8 cellular contexts compared by ENCODE assay signal in the genomic region with DNA sequence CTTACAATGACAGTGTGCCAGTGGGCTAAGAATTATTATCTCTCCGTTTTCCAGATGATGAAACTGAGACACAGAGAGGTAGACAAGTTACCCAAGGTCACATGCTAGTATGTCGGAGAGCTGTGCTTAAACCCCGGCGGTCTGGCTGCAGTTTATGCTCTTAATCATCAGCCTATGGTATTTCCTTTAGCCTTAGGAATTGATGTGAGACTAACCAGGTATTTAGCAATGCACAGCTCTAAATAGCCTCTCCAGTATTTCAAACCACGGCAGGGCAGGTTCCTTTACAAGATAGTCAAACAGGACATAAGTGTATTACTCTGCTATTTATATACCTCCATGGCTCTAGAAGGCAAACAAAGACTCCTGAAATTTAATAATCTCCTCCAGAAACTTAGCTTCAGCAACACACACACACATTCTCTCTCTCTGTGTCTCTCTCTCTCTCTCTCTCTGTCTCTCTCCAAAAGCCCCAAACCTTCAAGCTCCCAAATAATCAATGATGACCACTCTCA.
DNase-seq lines count a peak whose midpoint lies in the region; ATAC-seq and TF ChIP-seq lines count a peak whose summit lies in the region.

No MANE protein-coding gene starts in this region.

- H3K27ac ChIP-seq in ACC112 (ENCODE audit: low read depth, low read length) (peak overlapping the region; percentile 46), ascending aorta (no peak overlapping the region)

- peaks cover 29% of the 10 kb centered on the region for H3K4me1 ChIP-seq in ACC112 (ENCODE audit: control insufficient read depth, insufficient read depth, low read length, unreplicated experiment)
- H3K4me1 ChIP-seq in ascending aorta = no peaks in the 10 kb centered on the region

- intact Hi-C loops in ascending aorta (cut with DNase I) = no loop called here

- no peaks in the 10 kb centered on the region; the same call in 1 of the 2 replicates for H3K27me3 Mint-ChIP-seq in HFFc6 (ENCODE audit: insufficient read depth)
- H3K27me3 Mint-ChIP-seq in activated CD8-positive, alpha-beta memory T cell treated with anti-CD3 and anti-CD28 coated beads, Interleukin-2, amount 10 ng/mL, durations not matched to agents 7 days and 5 days = no peaks in the 10 kb centered on the region

- H3K36me3 ChIP-seq in ACC112 (ENCODE audit: insufficient read depth, low read length) (no peaks in the 10 kb centered on the region), ascending aorta (no peaks in the 10 kb centered on the region)

- H3K4me3 Mint-ChIP-seq in HFFc6 = peak overlapping the region; percentile 21
- no peak overlapping the region for H3K4me3 Mint-ChIP-seq in activated CD8-positive, alpha-beta memory T cell treated with anti-CD3 and anti-CD28 coated beads, Interleukin-2, amount 10 ng/mL, durations not matched to agents 7 days and 5 days

- CTCF ChIA-PET in activated CD8-positive, alpha-beta memory T cell treated with anti-CD3 and anti-CD28 coated beads, Interleukin-2, amount 10 ng/mL, durations not matched to agents 7 days and 5 days (lab: Charles Lee) = interaction anchor here (0.7 to 2.7 kb wide), 3 partner anchors 11 to 180 kb away, joined by 4 to 6 read pairs (median 4); no protein-coding TSS in a partner anchor

- H3K79me2 ChIP-seq in ACC112 (ENCODE audit: control insufficient read depth, insufficient read depth, low read length, unreplicated experiment) = no peaks in the 10 kb centered on the region

- no peaks in the 10 kb centered on the region for H3K9me3 Mint-ChIP-seq in HFFc6
- no peaks in the 10 kb centered on the region for H3K9me3 Mint-ChIP-seq in activated CD8-positive, alpha-beta memory T cell treated with anti-CD3 and anti-CD28 coated beads, Interleukin-2, amount 10 ng/mL, durations not matched to agents 7 days and 5 days (ENCODE audit: low read depth)

- H3K36me3 Mint-ChIP-seq in HFFc6 (ENCODE audit: low read depth) = no peaks in the 10 kb centered on the region
- H3K36me3 Mint-ChIP-seq in activated CD8-positive, alpha-beta memory T cell treated with anti-CD3 and anti-CD28 coated beads, Interleukin-2, amount 10 ng/mL, durations not matched to agents 7 days and 5 days = no peaks in the 10 kb centered on the region

- H3K27ac Mint-ChIP-seq in HFFc6 = peak overlapping the region; percentile 68
- no peak overlapping the region for H3K27ac Mint-ChIP-seq in activated CD8-positive, alpha-beta memory T cell treated with anti-CD3 and anti-CD28 coated beads, Interleukin-2, amount 10 ng/mL, durations not matched to agents 7 days and 5 days

- H3K27me3 ChIP-seq in ACC112 (ENCODE audit: insufficient read depth, low read length) = no peaks in the 10 kb centered on the region
- H3K27me3 ChIP-seq in ascending aorta = no peaks in the 10 kb centered on the region

- no peak for TF ChIP-seq CTCF in HFFc6 (IDR thresholded peaks at IDR 0.05)
- no peak for TF ChIP-seq CTCF in foreskin fibroblast (IDR thresholded peaks at IDR 0.05; ENCODE audit: low read depth, low read length)
- no peak for TF ChIP-seq CTCF in ascending aorta (IDR thresholded peaks at IDR 0.05)

- H3K9me3 ChIP-seq in ascending aorta = no peaks in the 10 kb centered on the region

- H2AFZ ChIP-seq in ACC112 (ENCODE audit: low read length, unreplicated experiment) = peak overlapping the region; percentile 16

- peaks cover 84% of the 10 kb centered on the region for H3K4me1 Mint-ChIP-seq in HFFc6 (ENCODE audit: low read depth)
- peaks cover 41% of the 10 kb centered on the region for H3K4me1 Mint-ChIP-seq in activated CD8-positive, alpha-beta memory T cell treated with anti-CD3 and anti-CD28 coated beads, Interleukin-2, amount 10 ng/mL, durations not matched to agents 7 days and 5 days

- H3K4me3 ChIP-seq in ACC112 (ENCODE audit: low read depth, low read length) (no peak overlapping the region; the same call in 1 of the 2 replicates), foreskin fibroblast (ENCODE audit: low read depth in 1 of 2, low read length in 2 of 2) (no peak overlapping the region), ascending aorta (no peak overlapping the region)

- ATAC-seq in activated CD8-positive, alpha-beta memory T cell treated with anti-CD3 and anti-CD28 coated beads, Interleukin-2, amount 10 ng/mL, durations not matched to agents 7 days and 5 days = no peak
- no peak for ATAC-seq in HG03039 (IDR thresholded peaks at IDR 0.05; ENCODE audit: unreplicated experiment)

- DNase-seq in HFFc6 (peak; percentile 86), SW 1271 (lab: John Stamatoyannopoulos, UW) (peak; percentile 28 to 88), foreskin fibroblast (peak; percentile 70 to 72), ascending aorta (ENCODE audit: low spot score in 2 of 2) (no peak)
- no peak for DNase-seq in activated CD8-positive, alpha-beta memory T cell treated with anti-CD3 and anti-CD28 coated beads, Interleukin-2, amount 10 ng/mL, durations not matched to agents 7 days and 5 days
- no peak for DNase-seq in stimulated activated CD8-positive, alpha-beta memory T cell treated with anti-CD3 and anti-CD28 coated beads, Interleukin-4, amount 100 ng/mL, for 48 hours

Comparison
In these comparisons a context has a peak if more than half of its experiments do, and no peak if none do; other contexts are left out.
1. DNase-seq: peak in HFFc6 (single experiment), SW 1271 (2 of 2) and foreskin fibroblast (2 of 2); none in activated CD8-positive, alpha-beta memory T cell treated with anti-CD3 and anti-CD28 coated beads, Interleukin-2, amount 10 ng/mL, durations not matched to agents 7 days and 5 days (single experiment), stimulated activated CD8-positive, alpha-beta memory T cell treated with anti-CD3 and anti-CD28 coated beads, Interleukin-4, amount 100 ng/mL, for 48 hours (single experiment) and ascending aorta (0 of 2).